Comparison of ENCODE assay signal across 12 cellular contexts in the genomic region with DNA sequence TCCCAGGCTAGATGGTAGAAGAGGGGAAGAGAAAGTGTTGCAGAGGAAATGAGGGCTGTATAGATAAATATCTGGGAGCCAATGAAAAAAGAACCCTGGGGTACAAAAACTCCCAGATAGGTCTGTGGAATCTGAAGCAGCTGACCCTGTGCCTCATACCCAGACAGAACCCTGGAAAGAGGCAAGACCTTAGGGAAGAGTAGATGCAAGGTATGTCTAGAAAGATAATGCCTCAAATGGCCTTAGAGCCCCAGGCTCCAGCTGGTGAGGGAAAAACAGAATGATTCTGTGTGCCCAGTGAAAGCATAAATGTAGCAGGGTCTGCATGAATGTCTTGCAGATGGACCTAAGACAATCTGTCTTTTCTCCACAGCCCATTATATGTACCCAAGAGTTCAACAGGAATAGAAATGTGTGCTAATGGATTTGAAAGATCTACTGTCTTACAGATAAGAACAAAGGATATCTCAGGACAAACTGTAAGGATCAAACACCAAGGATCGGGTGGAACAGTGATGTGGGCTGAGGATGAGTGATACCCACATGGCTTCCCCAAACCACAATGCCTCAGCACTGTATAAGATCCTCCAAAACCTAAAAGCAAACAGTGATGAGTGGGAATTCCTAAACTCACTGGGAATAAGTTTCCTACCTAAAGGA. TPM values are rescaled to one million over a fixed set of nuclear protein-coding genes. Genes with fewer than 3 reads are reported as not detected.
DNase-seq lines count a peak whose midpoint lies in the region; ATAC-seq lines count a peak whose summit lies in the region.
"Had no signal": no experiment of that assay in that cellular context is flagged by ENCODE, and none has a peak within 500 bp of the region (broad histone marks: within the 10 kb centered on the region; RNA-seq: fewer than 3 reads in every experiment).

No MANE protein-coding gene starts in this region.

- no peak overlapping the region for H4K91ac ChIP-seq in trophoblast cell (ENCODE audit: low read depth, low read length)

- H3K36me3 Mint-ChIP-seq in activated T-helper 17 cell treated with anti-CD3 and anti-CD28 coated beads, Interleukin-2, amount 50 U/mL, for 72 hours (ENCODE audit: low read depth): no peaks in the 10 kb centered on the region

- no peaks in the 10 kb centered on the region for H3K9me3 ChIP-seq in trophoblast cell (ENCODE audit: insufficient read depth, low read depth, low read length)
- H3K9me3 ChIP-seq: HAP-1 had no signal

- H3K4me1 ChIP-seq in trophoblast cell (ENCODE audit: control insufficient read depth in 1 of 2, insufficient read depth in 2 of 2, low read length in 2 of 2): no peaks in the 10 kb centered on the region
- H3K4me1 ChIP-seq: HAP-1 had no signal

- H3K27ac ChIP-seq in trophoblast cell (ENCODE audit: low read depth, low read length): no peak overlapping the region

- H2AFZ ChIP-seq in trophoblast cell (ENCODE audit: insufficient read depth, low read length, poor library complexity): no peak overlapping the region

- no peak overlapping the region for H3K14ac ChIP-seq in trophoblast cell (ENCODE audit: low read length)

- H3K23ac ChIP-seq in trophoblast cell (ENCODE audit: low read length): no peak overlapping the region

- no peaks in the 10 kb centered on the region for H3K4me1 Mint-ChIP-seq in activated T-helper 17 cell treated with anti-CD3 and anti-CD28 coated beads, Interleukin-2, amount 50 U/mL, for 72 hours
- H3K4me1 Mint-ChIP-seq: B cell; CD4-positive, alpha-beta memory T cell had no signal

- H4K12ac ChIP-seq in trophoblast cell (ENCODE audit: low read depth, low read length): no peak overlapping the region

- H3K79me2 ChIP-seq in trophoblast cell (ENCODE audit: control insufficient read depth, insufficient read depth, low read length, poor library complexity): no peaks in the 10 kb centered on the region

- H3K79me1 ChIP-seq in trophoblast cell (ENCODE audit: low read length): no peaks in the 10 kb centered on the region

- no peak overlapping the region for H2BK12ac ChIP-seq in trophoblast cell (ENCODE audit: low read length)

- no peak overlapping the region for H4K8ac ChIP-seq in trophoblast cell (ENCODE audit: low read depth, low read length)

- ATAC-seq in activated T-helper 17 cell treated with anti-CD3 and anti-CD28 coated beads, Interleukin-2, amount 50 U/mL, for 72 hours (replicated peaks): no peak

- no peak overlapping the region for H3K4ac ChIP-seq in trophoblast cell (ENCODE audit: low read depth, low read length)

- no peak overlapping the region for H3K4me3 Mint-ChIP-seq in activated T-helper 17 cell treated with anti-CD3 and anti-CD28 coated beads, Interleukin-2, amount 50 U/mL, for 72 hours
- H3K4me3 Mint-ChIP-seq: B cell; CD4-positive, alpha-beta memory T cell had no signal

- no peaks in the 10 kb centered on the region for H3K27me3 Mint-ChIP-seq in activated T-helper 17 cell treated with anti-CD3 and anti-CD28 coated beads, Interleukin-2, amount 50 U/mL, for 72 hours
- H3K27me3 Mint-ChIP-seq: B cell; CD4-positive, alpha-beta memory T cell had no signal

- H2AK5ac ChIP-seq in trophoblast cell (ENCODE audit: low read length): no peak overlapping the region

- H2BK5ac ChIP-seq in trophoblast cell (ENCODE audit: low read depth, low read length, poor library complexity): no peak overlapping the region

- WGBS in trophoblast cell (ENCODE audit: extremely low coverage, insufficient coverage, insufficient read length): no CpG with 5 or more reads among the region's 1 CpG

- H3K27ac Mint-ChIP-seq in activated T-helper 17 cell treated with anti-CD3 and anti-CD28 coated beads, Interleukin-2, amount 50 U/mL, for 72 hours: no peak overlapping the region
- H3K27ac Mint-ChIP-seq: B cell had no signal

- DNase-seq in HT1080 (ENCODE audit: low read depth) (peak; percentile 34), M059J (ENCODE audit: low read depth) (peak; percentile 43), SK-MEL-5 (ENCODE audit: low read depth, low spot score) (peak; percentile 53), trophoblast cell (peak; percentile 51 to 59), NCI-H1930 (lab: John Stamatoyannopoulos, UW) (no peak), glomerular visceral epithelial cell (ENCODE audit: extremely low spot score) (no peak)
- DNase-seq: C1 segment of cervical spinal cord, EL had no signal

- H3K9me3 Mint-ChIP-seq in activated T-helper 17 cell treated with anti-CD3 and anti-CD28 coated beads, Interleukin-2, amount 50 U/mL, for 72 hours: no peaks in the 10 kb centered on the region
- H3K9me3 Mint-ChIP-seq: CD4-positive, alpha-beta memory T cell had no signal

- H3K4me2 ChIP-seq in trophoblast cell (ENCODE audit: low read length): no peak overlapping the region

- no peak overlapping the region for H3K4me3 ChIP-seq in trophoblast cell (ENCODE audit: low read depth, low read length)
- H3K4me3 ChIP-seq: HAP-1 had no signal

- H3K36me3 ChIP-seq in trophoblast cell (ENCODE audit: control insufficient read depth in 1 of 2, insufficient read depth in 2 of 2, low read length in 2 of 2): no peaks in the 10 kb centered on the region
- H3K36me3 ChIP-seq: HAP-1 had no signal

- no peak overlapping the region for H3K9ac ChIP-seq in trophoblast cell (ENCODE audit: low read length)

- no peak overlapping the region for H2BK120ac ChIP-seq in trophoblast cell (ENCODE audit: insufficient read depth, low read length, poor library complexity)

- no peak overlapping the region for H3K18ac ChIP-seq in trophoblast cell (ENCODE audit: low read length)

- no peaks in the 10 kb centered on the region for H3K27me3 ChIP-seq in trophoblast cell (ENCODE audit: insufficient read depth, low read length)

- in situ Hi-C loops in SK-MEL-5 (cut with HindIII; ENCODE audit: low pct_unique_long_range_greater_than_20kb, low sequenced_read_pairs): no loop called here

RNA-seq across cellular contexts. Expression of gene NCEH1, which starts 58.8 kb away (rescaled TPM):
- 49.9 and 72.2 TPM in 2 replicates for total RNA-seq in HT1080 (2014; rRNA removed; shearing (Covaris generic))
- polyA plus RNA-seq in HT1080 (2015; cell fraction: cytosol; rRNA removed): 114 and 133 TPM in 2 replicates
- polyA plus RNA-seq in HT1080 (2015; cell fraction: nucleus; rRNA removed): 152 and 161 TPM in 2 replicates
- total RNA-seq in M059J (2014; rRNA removed; shearing (Covaris generic)): 78.4 and 110 TPM in 2 replicates
- total RNA-seq in SK-MEL-5 (2014; rRNA removed; shearing (Covaris generic)): 4.4 and 6.2 TPM in 2 replicates
- 7.5 and 10.2 TPM in 2 replicates for polyA plus RNA-seq in SK-MEL-5 (2015; cell fraction: cytosol; rRNA removed)
- polyA plus RNA-seq in SK-MEL-5 (2015; cell fraction: nucleus; rRNA removed): 5.5 and 6.4 TPM in 2 replicates
- polyA plus RNA-seq in trophoblast cell (2013): 1.8 and 2.0 TPM in 2 replicates
- total RNA-seq in activated T-helper 17 cell treated with anti-CD3 and anti-CD28 coated beads, Interleukin-2, amount 50 U/mL, for 72 hours: 10 to 100 TPM in 1 of 2 donors, 1 to 10 TPM in 1; 6.9 to 18.5 TPM

Comparison
In these comparisons a context has a peak if more than half of its experiments do, and no peak if none do; other contexts are left out.
1. DNase-seq: peak in HT1080 (single experiment), M059J (single experiment), SK-MEL-5 (single experiment) and trophoblast cell (2 of 2); none in NCI-H1930 (0 of 2) and glomerular visceral epithelial cell (single experiment).